ENCODE assay signal across 8 cellular contexts in the genomic region with DNA sequence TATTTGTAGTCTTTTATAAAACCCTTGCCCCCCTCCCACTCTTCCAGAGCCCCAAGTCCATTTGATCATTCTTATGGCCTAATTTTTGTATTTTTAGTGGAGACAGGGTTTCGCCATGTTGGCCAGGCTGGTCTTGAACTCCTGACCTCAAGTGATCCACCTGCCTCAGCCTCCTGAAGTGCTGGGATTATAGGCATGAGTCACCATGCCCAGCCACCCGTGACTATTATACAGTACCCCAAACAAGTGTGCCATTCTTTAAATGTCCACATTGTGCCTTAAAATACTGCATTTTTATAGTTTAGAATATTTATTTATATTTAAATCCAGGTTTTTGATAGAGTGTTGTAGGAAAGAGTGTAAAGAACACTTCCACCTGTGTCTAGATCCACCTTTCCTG.
DNase-seq lines count a peak whose midpoint lies in the region; ATAC-seq and TF ChIP-seq lines count a peak whose summit lies in the region.
"Not testable (repeated sequence)": the region's sequence is repeated elsewhere in the genome, so short reads cannot be mapped to it uniquely, and the experiment has no call there.

No MANE protein-coding gene starts in this region.

- intact Hi-C loops in CD14-positive monocyte (cut with micrococcal nuclease), result loop anchor here (5.0 to 10.0 kb wide), 4 partner anchors 103 to 218 kb away; a partner anchor contains a TSS
- intact Hi-C loops in dorsolateral prefrontal cortex (cut with DNase I), result loop anchor here (10.0 kb wide), 2 partner anchors 105 to 215 kb away; a partner anchor contains a TSS
- intact Hi-C loops in right lobe of liver (cut with DNase I), result not testable (repeated sequence)

- peak overlapping the region; percentile 37 to 67 for H3K4me3 Mint-ChIP-seq in CD14-positive monocyte
- H3K4me3 Mint-ChIP-seq in T-helper 17 cell, type B pancreatic cell: not testable (repeated sequence)
- peak overlapping the region; percentile 17 for H3K4me3 Mint-ChIP-seq in activated naive CD4-positive, alpha-beta T cell treated with anti-CD3 and anti-CD28 coated beads, Interleukin-2, amount 10 ng/mL, durations not matched to agents 7 days and 5 days

- not testable (repeated sequence) for TF ChIP-seq CTCF in CD14-positive monocyte (IDR thresholded peaks at IDR 0.05); dorsolateral prefrontal cortex (IDR thresholded peaks at IDR 0.05 in 54 of 56, conservative IDR thresholded peaks at IDR 0.05 in 2 of 56; ENCODE audit: low read depth in 1 of 56, partially characterized antibody in 56 of 56); right lobe of liver (IDR thresholded peaks at IDR 0.05); type B pancreatic cell (conservative IDR thresholded peaks at IDR 0.05)

- H3K36me3 Mint-ChIP-seq in CD14-positive monocyte (peaks cover 10 to 18% of the 10 kb centered on the region in 2 donors), T-helper 17 cell (ENCODE audit: low read depth) (peaks cover 12% of the 10 kb centered on the region), type B pancreatic cell (peaks cover 13% of the 10 kb centered on the region)
- peaks cover 45% of the 10 kb centered on the region for H3K36me3 Mint-ChIP-seq in activated naive CD4-positive, alpha-beta T cell treated with anti-CD3 and anti-CD28 coated beads, Interleukin-2, amount 10 ng/mL, durations not matched to agents 7 days and 5 days

- not testable (repeated sequence) for H3K27me3 ChIP-seq in dorsolateral prefrontal cortex, right lobe of liver

- H3K4me1 Mint-ChIP-seq in CD14-positive monocyte (peaks cover 58% of the 10 kb centered on the region), T-helper 17 cell (peaks cover 59% of the 10 kb centered on the region), type B pancreatic cell (ENCODE audit: unreplicated experiment) (peaks cover 21% of the 10 kb centered on the region)
- peaks cover 93% of the 10 kb centered on the region for H3K4me1 Mint-ChIP-seq in activated naive CD4-positive, alpha-beta T cell treated with anti-CD3 and anti-CD28 coated beads, Interleukin-2, amount 10 ng/mL, durations not matched to agents 7 days and 5 days

- 80% methylated on average over 2 of the region's 2 CpGs for WGBS in right lobe of liver (ENCODE audit: insufficient coverage, low coverage, low lambda C conversion rate, missing lambda C conversion rate)

- H3K27me3 Mint-ChIP-seq in CD14-positive monocyte (ENCODE audit: low read depth in 3 of 3); T-helper 17 cell; activated naive CD4-positive, alpha-beta T cell treated with anti-CD3 and anti-CD28 coated beads, Interleukin-2, amount 10 ng/mL, durations not matched to agents 7 days and 5 days; type B pancreatic cell: not testable (repeated sequence)

- H3K9me3 Mint-ChIP-seq in CD14-positive monocyte; activated naive CD4-positive, alpha-beta T cell treated with anti-CD3 and anti-CD28 coated beads, Interleukin-2, amount 10 ng/mL, durations not matched to agents 7 days and 5 days; type B pancreatic cell: not testable (repeated sequence)

- H3K27ac Mint-ChIP-seq in CD14-positive monocyte, result peak overlapping the region; percentile 95 to 99 (median 97)
- peak overlapping the region; percentile 96 for H3K27ac Mint-ChIP-seq in T-helper 17 cell
- peak overlapping the region; percentile 93 for H3K27ac Mint-ChIP-seq in activated naive CD4-positive, alpha-beta T cell treated with anti-CD3 and anti-CD28 coated beads, Interleukin-2, amount 10 ng/mL, durations not matched to agents 7 days and 5 days
- H3K27ac Mint-ChIP-seq in type B pancreatic cell, result peak overlapping the region; percentile 7

- peaks cover 0 to 29% (median 2%) of the 10 kb centered on the region in 4 donors for H3K4me1 ChIP-seq in right lobe of liver

- TF ChIP-seq POLR2A in right lobe of liver (IDR thresholded peaks at IDR 0.05), result not testable (repeated sequence)

- peak overlapping the region; percentile 68 for H3K27ac ChIP-seq in KOPT-K1 (ENCODE audit: low read depth, low read length, poor library complexity, severe bottlenecking)
- peak overlapping the region in 55 of 59 donors; percentile 4 to 95 (median 79) for H3K27ac ChIP-seq in dorsolateral prefrontal cortex
- peak overlapping the region in 2 of 3 donors; percentile 59 to 61 for H3K27ac ChIP-seq in right lobe of liver

- H3K4me3 ChIP-seq in dorsolateral prefrontal cortex, right lobe of liver: not testable (repeated sequence)

- CTCF ChIA-PET in activated naive CD4-positive, alpha-beta T cell treated with anti-CD3 and anti-CD28 coated beads, Interleukin-2, amount 10 ng/mL, durations not matched to agents 7 days and 5 days (lab: Charles Lee), result interaction anchor here (2.6 kb wide), 1 partner anchor 115 kb away, joined by 11 read pairs; no protein-coding TSS in a partner anchor

- not testable (repeated sequence) for H3K9me3 ChIP-seq in KOPT-K1 (ENCODE audit: insufficient read depth, low read length, poor library complexity, severe bottlenecking); T-helper 17 cell (ENCODE audit: control insufficient read depth, low read length, poor library complexity, severe bottlenecking); right lobe of liver

- DNase-seq in CD14-positive monocyte (ENCODE audit: low spot score) (peak; percentile 50), renal cortical epithelial cell (ENCODE audit: low read depth) (peak; percentile 48)
- DNase-seq in T-helper 17 cell; activated naive CD4-positive, alpha-beta T cell treated with anti-CD3 and anti-CD28 coated beads, Interleukin-2, amount 10 ng/mL, durations not matched to agents 7 days and 5 days; dorsolateral prefrontal cortex; right lobe of liver; type B pancreatic cell (ENCODE audit: extremely low spot score, unreplicated experiment): not testable (repeated sequence)

- H3K36me3 ChIP-seq in KOPT-K1 (ENCODE audit: insufficient read depth, low read length), result peaks cover 11% of the 10 kb centered on the region
- H3K36me3 ChIP-seq in right lobe of liver, result not testable (repeated sequence)

- ATAC-seq in T-helper 17 cell, right lobe of liver: not testable (repeated sequence)

Comparison
In these comparisons a context has a peak if more than half of its experiments do, and no peak if none do; other contexts are left out.
1. H3K27ac Mint-ChIP-seq: peak in every context shown above with its lines; median percentile 97 in CD14-positive monocyte; 96 in T-helper 17 cell; 93 in activated naive CD4-positive, alpha-beta T cell treated with anti-CD3 and anti-CD28 coated beads, Interleukin-2, amount 10 ng/mL, durations not matched to agents 7 days and 5 days; 7 in type B pancreatic cell.